ENCODE assay signal across 1 cellular context in the genomic region with DNA sequence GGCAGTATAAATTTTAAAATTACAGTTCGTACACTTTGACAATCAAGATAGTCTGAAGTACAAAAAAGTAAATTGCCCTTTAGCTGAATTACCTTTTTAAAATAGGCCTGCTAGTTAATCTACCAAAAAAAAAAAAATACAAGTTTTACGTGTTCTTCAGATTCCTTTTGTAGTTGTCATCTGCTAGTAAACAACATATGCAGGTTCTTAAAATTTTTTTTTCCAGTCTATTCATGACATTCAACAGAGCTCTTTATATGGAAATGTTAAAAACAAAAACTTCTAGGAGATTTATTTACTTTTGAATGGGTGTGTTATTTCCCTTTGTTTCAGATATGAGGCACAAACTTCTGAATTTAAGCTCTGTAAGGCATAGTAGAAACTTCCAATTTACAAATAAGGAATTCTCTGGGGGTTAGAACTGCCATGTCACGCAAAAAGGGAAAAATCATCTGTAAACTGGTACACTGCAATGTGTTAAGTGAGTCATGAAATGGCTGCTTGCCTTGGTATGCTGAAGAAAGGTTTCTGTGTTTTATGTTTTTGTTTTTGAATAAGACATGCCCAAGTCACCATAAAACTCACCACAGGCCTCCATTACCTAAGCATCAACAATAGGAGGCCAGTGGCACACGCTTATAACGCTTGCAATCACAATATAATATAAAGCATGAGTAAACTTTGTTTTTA.
TF ChIP-seq lines count a peak whose summit lies in the region.

No MANE protein-coding gene starts in this region.

TF ChIP-seq in IMR-90, 13 proteins besides CTCF, POLR2A, EP300 and RAD21:
- TF ChIP-seq CEBPB (IDR thresholded peaks at IDR 0.05; ENCODE audit: low read depth, low read length) = peak; percentile 41; the same call in 1 of the 2 replicates
- TF ChIP-seq NFE2L2 (IDR thresholded peaks at IDR 0.05; ENCODE audit: low read depth, low read length) = peak; percentile 76
TF ChIP-seq in IMR-90: peak in this region for 2; not testable (repeated sequence) for 11.
